In genomic region chr1:183239220-183239742, GRCh38 we compare ENCODE assay signal across 14 cellular contexts. TPM values are rescaled to one million over a fixed set of nuclear protein-coding genes. Genes with fewer than 3 reads are reported as not detected.
DNase-seq lines count a peak whose midpoint lies in the region; ATAC-seq and TF ChIP-seq lines count a peak whose summit lies in the region.
"Had no signal": no experiment of that assay in that cellular context is flagged by ENCODE, and none has a peak within 500 bp of the region (broad histone marks: within the 10 kb centered on the region; RNA-seq: fewer than 3 reads in every experiment).

No MANE protein-coding gene starts in this region.

- DNase-seq in heart left ventricle, result no peak
- DNase-seq in left cardiac atrium, result no peak
- no peak for DNase-seq in endothelial cell (ENCODE audit: low spot score)
- no peak for DNase-seq in neural progenitor cell (ENCODE audit: low spot score)
- no peak for DNase-seq in vagina (ENCODE audit: extremely low spot score in 2 of 2)
- DNase-seq in central memory CD4-positive, alpha-beta T cell, result no peak
- no peak for DNase-seq in right lobe of liver
- no peak for DNase-seq in NCI-H1105 (lab: John Stamatoyannopoulos, UW)
- DNase-seq: activated CD4-positive, alpha-beta T cell treated with anti-CD3 and anti-CD28 coated beads, Interleukin-2, amount 50 U/mL, for 1 hour; activated naive CD4-positive, alpha-beta T cell; left colon; NK-92 treated with Interleukin-12 subunit alpha and Interleukin-12 subunit beta, amount 100 ng/mL, for 24 hours; stimulated activated CD4-positive, alpha-beta T cell treated with anti-CD3 and anti-CD28 coated beads, Interleukin-2, amount 100 ng/mL, for 48 hours had no signal

- no peaks in the 10 kb centered on the region for H3K79me2 ChIP-seq in neural progenitor cell (ENCODE audit: low read depth)

- no peak for ATAC-seq in heart left ventricle
- ATAC-seq in left cardiac atrium, result no peak
- no peak for ATAC-seq in right lobe of liver
- ATAC-seq: left colon had no signal

- no peak overlapping the region for H3K27ac Mint-ChIP-seq in endothelial cell (ENCODE audit: unreplicated experiment)
- H3K27ac Mint-ChIP-seq in neural progenitor cell, result peak overlapping the region; percentile 7

- H3K4me3 ChIP-seq in heart left ventricle (no peak overlapping the region), neural progenitor cell (no peak overlapping the region), vagina (no peak overlapping the region), right lobe of liver (no peak overlapping the region)

- no peaks in the 10 kb centered on the region for H4K20me1 ChIP-seq in neural progenitor cell (ENCODE audit: low read depth)

- no peak overlapping the region for H3K9ac ChIP-seq in neural progenitor cell

- no peaks in the 10 kb centered on the region for H3K36me3 Mint-ChIP-seq in endothelial cell (ENCODE audit: low read depth, unreplicated experiment)
- H3K36me3 Mint-ChIP-seq in neural progenitor cell, result no peaks in the 10 kb centered on the region

- H3K4me3 Mint-ChIP-seq in endothelial cell (ENCODE audit: unreplicated experiment), result peak overlapping the region; percentile 4
- no peak overlapping the region for H3K4me3 Mint-ChIP-seq in neural progenitor cell

- H3K27me3 ChIP-seq in heart left ventricle (no peaks in the 10 kb centered on the region), neural progenitor cell (no peaks in the 10 kb centered on the region), vagina (no peaks in the 10 kb centered on the region), right lobe of liver (no peaks in the 10 kb centered on the region)

- H3K27ac ChIP-seq in heart left ventricle (peak overlapping the region; percentile 34 to 89 (median 71)), neural progenitor cell (no peak overlapping the region), vagina (peak overlapping the region; percentile 72), right lobe of liver (no peak overlapping the region)
- H3K27ac ChIP-seq: C4-2B had no signal

- TF ChIP-seq CTCF in heart left ventricle (IDR thresholded peaks at IDR 0.05) (no peak), endothelial cell (IDR thresholded peaks at IDR 0.05; ENCODE audit: unreplicated experiment) (peak; percentile 30), neural progenitor cell (IDR thresholded peaks at IDR 0.05) (peak; percentile 13), vagina (IDR thresholded peaks at IDR 0.05) (no peak), right lobe of liver (IDR thresholded peaks at IDR 0.05) (no peak)

- H3K36me3 ChIP-seq in heart left ventricle (no peaks in the 10 kb centered on the region), neural progenitor cell (no peaks in the 10 kb centered on the region), vagina (no peaks in the 10 kb centered on the region), right lobe of liver (no peaks in the 10 kb centered on the region)

- H3K9me3 Mint-ChIP-seq in endothelial cell (ENCODE audit: unreplicated experiment) (no peaks in the 10 kb centered on the region), neural progenitor cell (no peaks in the 10 kb centered on the region)

- peak overlapping the region; percentile 78 for H2AFZ ChIP-seq in neural progenitor cell (replicated peaks)

- WGBS in heart left ventricle, 4 donors, result 77 to 86% (median 83%) methylated on average over 7 of the region's 7 CpGs
- 67% methylated on average over 7 of the region's 7 CpGs for WGBS in right lobe of liver (ENCODE audit: insufficient coverage, low coverage, low lambda C conversion rate, missing lambda C conversion rate)

- H3K4me1 Mint-ChIP-seq in endothelial cell (ENCODE audit: unreplicated experiment) (peaks cover 8% of the 10 kb centered on the region), neural progenitor cell (peaks cover 35% of the 10 kb centered on the region)

- H3K4me1 ChIP-seq in heart left ventricle, result peaks cover 0 to 63% (median 14%) of the 10 kb centered on the region in 12 donors
- H3K4me1 ChIP-seq in neural progenitor cell, result peaks cover 32% of the 10 kb centered on the region
- H3K4me1 ChIP-seq in vagina, result peaks cover 16% of the 10 kb centered on the region
- no peaks in the 10 kb centered on the region for H3K4me1 ChIP-seq in right lobe of liver

- H3K27me3 Mint-ChIP-seq in endothelial cell (ENCODE audit: unreplicated experiment) (no peaks in the 10 kb centered on the region), neural progenitor cell (ENCODE audit: insufficient read depth, low read depth) (peaks cover 5% of the 10 kb centered on the region)

- intact Hi-C loops in heart left ventricle (cut with DNase I), result loop anchor here in 6 of 10 donors (5.0 to 10.0 kb wide), 4 partner anchors 94 to 214 kb away; partner anchors contain the start of gene LAMC1 (in 2 of the 6)
- intact Hi-C loops in left cardiac atrium (cut with DNase I), result loop anchor here in 1 of 2 donors (10.0 kb wide), 1 partner anchor 214 kb away; the partner anchor contains the start of gene LAMC1
- intact Hi-C loops in vagina (cut with DNase I), result loop anchor here (10.0 kb wide), 1 partner anchor 274 kb away; no protein-coding TSS in a partner anchor
- intact Hi-C loops in right lobe of liver (cut with DNase I), result no loop called here

- peaks cover 20% of the 10 kb centered on the region for H3F3A ChIP-seq in neural progenitor cell (ENCODE audit: low read depth)

- no peak for TF ChIP-seq POLR2A in heart left ventricle (IDR thresholded peaks at IDR 0.05)
- no peak for TF ChIP-seq POLR2A in vagina (IDR thresholded peaks at IDR 0.05)
- TF ChIP-seq POLR2A in right lobe of liver (IDR thresholded peaks at IDR 0.05), result no peak

- no peak overlapping the region for H3K4me2 ChIP-seq in neural progenitor cell

- no peaks in the 10 kb centered on the region for H3K9me3 ChIP-seq in heart left ventricle
- no peaks in the 10 kb centered on the region for H3K9me3 ChIP-seq in neural progenitor cell (ENCODE audit: low read depth)
- H3K9me3 ChIP-seq in vagina, result no peaks in the 10 kb centered on the region
- H3K9me3 ChIP-seq in right lobe of liver, result no peaks in the 10 kb centered on the region

RNA-seq across cellular contexts. Expression of gene LAMC2, which starts 53.2 kb away (rescaled TPM):
- total RNA-seq in heart left ventricle (10 to 100 TPM in 1 of 9 donors, 1 to 10 TPM in 7, under 1 TPM in 1; 0.50 to 15.4 (median 1.5) TPM), left cardiac atrium (1 to 10 TPM; 2.1 to 6.0 TPM), endothelial cell (ENCODE audit: unreplicated experiment) (2.3 TPM), neural progenitor cell (ENCODE audit: low replicate concordance) (0.36 and 0.46 TPM in 2 replicates), vagina (13.3 TPM), right lobe of liver (1 to 10 TPM in 2 of 6 experiments, under 1 TPM in 4; 0.17 to 1.5 (median 0.49) TPM)
- polyA plus RNA-seq in heart left ventricle, result 10 to 100 TPM in 1 of 2 donors, under 1 TPM in 1; 0.61 to 10.8 TPM

Comparison
In these comparisons a context has a peak if more than half of its experiments do, and no peak if none do; other contexts are left out.
1. H3K27ac ChIP-seq: peak in heart left ventricle (12 of 12) and vagina (single experiment); none in neural progenitor cell (single experiment) and right lobe of liver (0 of 3).
2. CTCF ChIP-seq: peak in endothelial cell (single experiment) and neural progenitor cell (single experiment); none in heart left ventricle (0 of 12), vagina (0 of 3) and right lobe of liver (0 of 4).
3. intact Hi-C loops: an anchor here in heart left ventricle (5.0 to 10.0 kb wide) and vagina (10.0 kb wide); none called in right lobe of liver.